8 cellular contexts compared by ENCODE assay signal in the genomic region with DNA sequence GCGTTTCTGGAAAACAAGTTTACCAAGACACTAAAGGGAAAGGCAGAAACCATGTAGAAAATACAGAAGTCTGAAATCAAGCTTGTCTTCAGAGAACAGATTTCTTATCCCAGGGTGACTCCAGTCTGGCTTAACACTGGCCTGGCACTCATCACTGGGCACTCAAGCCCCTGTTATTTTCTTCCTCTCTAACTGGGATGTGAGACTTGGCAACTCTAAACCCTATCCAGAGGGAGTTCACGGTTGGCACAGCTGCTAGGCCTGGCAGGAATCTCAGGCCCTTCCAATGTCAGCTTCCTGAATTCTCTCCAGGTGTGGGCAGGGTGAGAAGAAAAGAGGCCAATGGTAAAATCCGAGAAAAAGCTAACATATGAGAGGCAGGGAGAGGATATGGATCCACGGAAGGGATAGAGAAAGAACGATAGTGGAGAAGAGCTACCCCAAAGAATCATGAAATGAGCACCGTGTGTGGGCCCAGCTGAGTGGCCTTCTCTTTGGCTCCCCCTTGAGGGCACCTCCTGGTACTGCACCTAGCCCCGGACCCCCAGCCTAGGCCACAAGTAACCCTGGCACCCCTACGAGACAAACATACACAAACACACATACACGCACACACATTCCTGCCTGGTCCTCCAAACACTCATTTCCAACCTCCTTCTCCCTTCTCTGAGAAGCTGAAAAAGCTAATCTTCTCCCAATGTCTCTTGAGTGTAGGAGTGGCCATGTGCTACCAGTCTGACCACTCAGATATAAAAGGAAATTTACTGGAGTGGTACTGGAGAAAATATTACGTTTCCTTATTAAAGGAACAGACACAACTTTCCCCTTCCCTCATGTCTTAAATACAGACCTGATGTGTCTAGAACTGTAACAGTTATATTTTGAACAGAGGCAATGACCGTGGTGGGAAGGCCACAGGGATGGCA. TPM values are rescaled to one million over a fixed set of nuclear protein-coding genes. Genes with fewer than 3 reads are reported as not detected.
DNase-seq lines count a peak whose midpoint lies in the region; ATAC-seq and TF ChIP-seq lines count a peak whose summit lies in the region.
"Had no signal": no experiment of that assay in that cellular context is flagged by ENCODE, and none has a peak within 500 bp of the region (broad histone marks: within the 10 kb centered on the region; RNA-seq: fewer than 3 reads in every experiment).

No MANE protein-coding gene starts in this region.

- intact Hi-C loops in activated CD4-positive, alpha-beta memory T cell treated with anti-CD3 and anti-CD28 coated beads for 36 hours (cut with micrococcal nuclease), result no loop called here

- ATAC-seq in GM21447 (IDR thresholded peaks at IDR 0.05; ENCODE audit: unreplicated experiment), result peak; percentile 75
- peak; percentile 76 for ATAC-seq in stimulated activated naive CD8-positive, alpha-beta T cell treated with anti-CD3 and anti-CD28 coated beads, Interleukin-15, amount 100 ng/mL, for 72 hours

- CTCF ChIA-PET in activated CD4-positive, alpha-beta memory T cell treated with anti-CD3 and anti-CD28 coated beads for 36 hours (lab: Charles Lee), result interaction anchor here (0.6 to 1.2 kb wide), 3 partner anchors 38 to 1333 kb away, joined by 3 read pairs; no protein-coding TSS in a partner anchor

- DNase-seq in GM12864 (ENCODE audit: low read depth) (no peak), HuH-7 (ENCODE audit: low spot score) (peak; percentile 29), cardiac muscle cell (ENCODE audit: low read depth in 1 of 2, low spot score in 1 of 2) (peak; percentile 34 to 46), amniotic stem cell (lab: John Stamatoyannopoulos, UW) (no peak)
- peak; percentile 33 for DNase-seq in activated CD4-positive, alpha-beta memory T cell treated with anti-CD3 and anti-CD28 coated beads for 36 hours
- DNase-seq in stimulated activated naive CD8-positive, alpha-beta T cell treated with anti-CD3 and anti-CD28 coated beads, Interleukin-15, amount 100 ng/mL, for 72 hours, result peak; percentile 39 to 49

- POLR2A ChIA-PET in activated CD4-positive, alpha-beta memory T cell treated with anti-CD3 and anti-CD28 coated beads for 36 hours (lab: Charles Lee), result no interaction called here

- no peaks in the 10 kb centered on the region for H3K9me3 ChIP-seq in cardiac muscle cell (ENCODE audit: low read depth)

- peak; percentile 91 for TF ChIP-seq CTCF in GM12864 (IDR thresholded peaks at IDR 0.05; ENCODE audit: low read depth, low read length, missing control alignments)
- peak; percentile 73 for TF ChIP-seq CTCF in cardiac muscle cell (IDR thresholded peaks at IDR 0.05; ENCODE audit: low read depth, low read length)

- H3K4me3 ChIP-seq in GM12864 (ENCODE audit: low read depth, low read length) (no peak overlapping the region), cardiac muscle cell (no peak overlapping the region)

- H3K4me1 Mint-ChIP-seq in activated CD4-positive, alpha-beta memory T cell treated with anti-CD3 and anti-CD28 coated beads for 36 hours (ENCODE audit: low read depth), result no peaks in the 10 kb centered on the region
- no peaks in the 10 kb centered on the region for H3K4me1 Mint-ChIP-seq in stimulated activated naive CD8-positive, alpha-beta T cell treated with anti-CD3 and anti-CD28 coated beads, Interleukin-15, amount 100 ng/mL, for 72 hours

- H3K27me3 ChIP-seq in cardiac muscle cell, result no peaks in the 10 kb centered on the region

- H3K36me3 ChIP-seq in cardiac muscle cell, result no peaks in the 10 kb centered on the region

- H3K9me3 Mint-ChIP-seq in activated CD4-positive, alpha-beta memory T cell treated with anti-CD3 and anti-CD28 coated beads for 36 hours, result no peaks in the 10 kb centered on the region
- H3K9me3 Mint-ChIP-seq in stimulated activated naive CD8-positive, alpha-beta T cell treated with anti-CD3 and anti-CD28 coated beads, Interleukin-15, amount 100 ng/mL, for 72 hours, result no peaks in the 10 kb centered on the region

- no peak overlapping the region for H3K27ac Mint-ChIP-seq in activated CD4-positive, alpha-beta memory T cell treated with anti-CD3 and anti-CD28 coated beads for 36 hours
- H3K27ac Mint-ChIP-seq in stimulated activated naive CD8-positive, alpha-beta T cell treated with anti-CD3 and anti-CD28 coated beads, Interleukin-15, amount 100 ng/mL, for 72 hours, result no peak overlapping the region

- H3K27me3 Mint-ChIP-seq in activated CD4-positive, alpha-beta memory T cell treated with anti-CD3 and anti-CD28 coated beads for 36 hours, result no peaks in the 10 kb centered on the region
- no peaks in the 10 kb centered on the region for H3K27me3 Mint-ChIP-seq in stimulated activated naive CD8-positive, alpha-beta T cell treated with anti-CD3 and anti-CD28 coated beads, Interleukin-15, amount 100 ng/mL, for 72 hours

- no peak overlapping the region for H3K27ac ChIP-seq in cardiac muscle cell

- H3K4me1 ChIP-seq in cardiac muscle cell (ENCODE audit: low read depth), result no peaks in the 10 kb centered on the region

- H3K36me3 Mint-ChIP-seq in activated CD4-positive, alpha-beta memory T cell treated with anti-CD3 and anti-CD28 coated beads for 36 hours, result no peaks in the 10 kb centered on the region

- no peak overlapping the region for H3K4me3 Mint-ChIP-seq in activated CD4-positive, alpha-beta memory T cell treated with anti-CD3 and anti-CD28 coated beads for 36 hours
- no peak overlapping the region for H3K4me3 Mint-ChIP-seq in stimulated activated naive CD8-positive, alpha-beta T cell treated with anti-CD3 and anti-CD28 coated beads, Interleukin-15, amount 100 ng/mL, for 72 hours

RNA-seq across cellular contexts. Expression of a gene that starts 16.6 kb away (rescaled TPM):
- not detected for total RNA-seq in activated CD4-positive, alpha-beta memory T cell treated with anti-CD3 and anti-CD28 coated beads for 36 hours
- 0.56 and 0.92 TPM in 2 replicates for total RNA-seq in cardiac muscle cell
- 1.5 and 2.7 TPM in 2 replicates for polyA plus RNA-seq in cardiac muscle cell
- total RNA-seq: renal cortical epithelial cell had no signal

Comparison
In these comparisons a context has a peak if more than half of its experiments do, and no peak if none do; other contexts are left out.
1. DNase-seq: peak in HuH-7 (single experiment), activated CD4-positive, alpha-beta memory T cell treated with anti-CD3 and anti-CD28 coated beads for 36 hours (single experiment), cardiac muscle cell (2 of 2) and stimulated activated naive CD8-positive, alpha-beta T cell treated with anti-CD3 and anti-CD28 coated beads, Interleukin-15, amount 100 ng/mL, for 72 hours (2 of 2); none in GM12864 (single experiment) and amniotic stem cell (single experiment).